In the genomic region with DNA sequence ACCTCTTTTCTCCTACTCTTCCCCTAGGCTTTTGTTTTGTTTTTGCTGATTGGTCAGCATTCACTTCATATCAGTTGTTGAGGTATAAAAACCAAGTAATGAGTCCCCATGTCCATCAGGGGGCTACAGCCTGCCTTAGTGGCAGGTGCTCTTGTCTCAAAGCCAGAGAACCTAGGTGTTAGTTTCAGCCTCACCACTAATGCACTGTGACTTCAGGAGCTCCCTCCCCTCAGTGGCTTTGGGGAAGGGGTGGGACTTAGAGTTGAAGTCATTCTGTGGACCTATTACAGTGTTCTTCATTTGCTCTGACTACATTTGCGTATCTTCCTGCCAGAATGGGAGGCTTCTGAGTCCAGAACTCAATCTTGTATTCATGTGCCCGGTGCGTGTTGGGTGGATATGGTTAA, we compare ENCODE assay signal across 8 cellular contexts. TPM values are rescaled to one million over a fixed set of nuclear protein-coding genes. Genes with fewer than 3 reads are reported as not detected.
DNase-seq lines count a peak whose midpoint lies in the region; ATAC-seq and TF ChIP-seq lines count a peak whose summit lies in the region.

No MANE protein-coding gene starts in this region.

- DNase-seq in GM13977 (ENCODE audit: low spot score) (peak; percentile 81), GM20000 (ENCODE audit: low spot score) (peak; percentile 81), NCI-H345 treated with DMSO at 0.1 percent for 48 hours (lab: John Stamatoyannopoulos, UW; ENCODE audit: unreplicated experiment) (no peak), hypothalamus (lab: John Stamatoyannopoulos, UW) (no peak), NCI-H526 treated with DMSO at 0.1 percent for 48 hours (lab: John Stamatoyannopoulos, UW) (no peak)
- DNase-seq in stimulated activated naive CD8-positive, alpha-beta T cell treated with anti-CD3 and anti-CD28 coated beads, Interleukin-15, Interleukin-2, amounts not matched to agents 100 U/mL and 50 U/mL, for 24 hours: peak; percentile 39

- ATAC-seq in HG03457 (IDR thresholded peaks at IDR 0.05; ENCODE audit: unreplicated experiment): peak; percentile 98
- ATAC-seq in activated T-helper 17 cell treated with anti-CD3 and anti-CD28 coated beads, Interleukin-2, amount 50 U/mL, for 72 hours (replicated peaks): peak; percentile 92
- ATAC-seq in stimulated activated naive CD8-positive, alpha-beta T cell treated with anti-CD3 and anti-CD28 coated beads, Interleukin-15, Interleukin-2, amounts not matched to agents 100 U/mL and 50 U/mL, for 24 hours: peak; percentile 99

- in situ Hi-C loops in GM13977 (cut with MboI; ENCODE audit: low pct_unique_long_range_greater_than_20kb, low sequenced_read_pairs, unreplicated experiment): no loop called here

- peak overlapping the region; percentile 26 for H3K27ac Mint-ChIP-seq in activated T-helper 17 cell treated with anti-CD3 and anti-CD28 coated beads, Interleukin-2, amount 50 U/mL, for 72 hours

- peaks cover 28% of the 10 kb centered on the region for H3K4me1 Mint-ChIP-seq in activated T-helper 17 cell treated with anti-CD3 and anti-CD28 coated beads, Interleukin-2, amount 50 U/mL, for 72 hours

- peaks cover 7% of the 10 kb centered on the region for H3K36me3 Mint-ChIP-seq in activated T-helper 17 cell treated with anti-CD3 and anti-CD28 coated beads, Interleukin-2, amount 50 U/mL, for 72 hours (ENCODE audit: low read depth)

- no peak overlapping the region for H3K4me3 Mint-ChIP-seq in activated T-helper 17 cell treated with anti-CD3 and anti-CD28 coated beads, Interleukin-2, amount 50 U/mL, for 72 hours

- peak; percentile 36 for TF ChIP-seq CTCF in GM13977 (IDR thresholded peaks at IDR 0.05; ENCODE audit: extremely low read depth, insufficient read depth, missing control alignments)
- TF ChIP-seq CTCF in GM20000 (IDR thresholded peaks at IDR 0.05; ENCODE audit: extremely low read depth, missing control alignments): no peak

- no peaks in the 10 kb centered on the region for H3K9me3 Mint-ChIP-seq in activated T-helper 17 cell treated with anti-CD3 and anti-CD28 coated beads, Interleukin-2, amount 50 U/mL, for 72 hours

- no peaks in the 10 kb centered on the region for H3K27me3 Mint-ChIP-seq in activated T-helper 17 cell treated with anti-CD3 and anti-CD28 coated beads, Interleukin-2, amount 50 U/mL, for 72 hours

RNA-seq across cellular contexts. Expression of gene NR2C2, which starts 41.6 kb away (rescaled TPM):
- 10 to 100 TPM; 45.4 to 50.6 TPM for total RNA-seq in activated T-helper 17 cell treated with anti-CD3 and anti-CD28 coated beads, Interleukin-2, amount 50 U/mL, for 72 hours

Comparison
In these comparisons a context has a peak if more than half of its experiments do, and no peak if none do; other contexts are left out.
1. DNase-seq: peak in GM13977 (single experiment), GM20000 (single experiment) and stimulated activated naive CD8-positive, alpha-beta T cell treated with anti-CD3 and anti-CD28 coated beads, Interleukin-15, Interleukin-2, amounts not matched to agents 100 U/mL and 50 U/mL, for 24 hours (single experiment); none in NCI-H345 treated with DMSO at 0.1 percent for 48 hours (single experiment), hypothalamus (0 of 51) and NCI-H526 treated with DMSO at 0.1 percent for 48 hours (single experiment).
2. Peak in every context shown above with its lines, with median percentiles within 50 percentile points of each other: ATAC-seq.